In genomic region chr12:45990468-45991288, GRCh38 we compare ENCODE assay signal across 8 cellular contexts. TPM values are rescaled to one million over a fixed set of nuclear protein-coding genes. Genes with fewer than 3 reads are reported as not detected.
DNase-seq lines count a peak whose midpoint lies in the region; ATAC-seq and TF ChIP-seq lines count a peak whose summit lies in the region.

SCAF11 (minus strand) TSS chr12:45990574; CDS start chr12:45964167, 26,407 bp downstream.

- peak within 1 kb of the TSS; percentile 99 for H3K9ac ChIP-seq in PC-3 (ENCODE audit: low read length)

- H3K4me1 ChIP-seq in PC-3 (ENCODE audit: insufficient read depth, low read length) (peaks cover 21% of the 10 kb centered on the region), mucosa of descending colon (ENCODE audit: low read depth) (peaks cover 25% of the 10 kb centered on the region)

- H3K4me2 ChIP-seq in PC-3 (ENCODE audit: low read length), result peak within 1 kb of the TSS; percentile 92

- peaks cover 47% of the 10 kb centered on the region for H3K79me2 ChIP-seq in PC-3 (ENCODE audit: low read length)

- H4K20me1 ChIP-seq in PC-3 (ENCODE audit: low read length), result peaks cover 36% of the 10 kb centered on the region

- TF ChIP-seq CTCF in PC-3 (conservative IDR thresholded peaks at IDR 0.05; ENCODE audit: low read depth, low read length) (peak; percentile 94), mucosa of descending colon (IDR thresholded peaks at IDR 0.05) (peak; percentile 91)

- no TSS peak for BruUV-seq in PC-3 (replicated peaks; lab: Mats Ljungman, UMichigan)

- ATAC-seq in GM21619 (IDR thresholded peaks at IDR 0.05; ENCODE audit: unreplicated experiment), result peak; percentile 56
- peak; percentile 70 for ATAC-seq in PC-3
- peak; percentile 91 for ATAC-seq in mucosa of descending colon

- intact Hi-C loops in PC-3 (cut with micrococcal nuclease) (loop anchor here (1.0 to 10.0 kb wide), 4 partner anchors 15 to 382 kb away; partner anchors contain the start of gene SLC38A2), mucosa of descending colon (cut with DNase I, micrococcal nuclease) (no loop called here)

- H3K27me3 ChIP-seq in PC-3 (ENCODE audit: low read length), result no peaks in the 10 kb centered on the region

- H3K27ac ChIP-seq in PC-3 (ENCODE audit: low read length) (peak within 1 kb of the TSS; percentile 95), epithelial cell of prostate (peak within 1 kb of the TSS; percentile 94)

- peak; percentile 100 for DNase-seq in DMS53 treated with DMSO at 0.1 percent for 48 hours (lab: John Stamatoyannopoulos, UW; ENCODE audit: unreplicated experiment)
- DNase-seq in Jurkat, Clone E6-1 (ENCODE audit: low read depth, low spot score), result peak; percentile 99
- peak; percentile 100 for DNase-seq in PC-3
- peak; percentile 100 for DNase-seq in activated T-cell treated with anti-CD3 and anti-CD28 coated beads for 48 hours (ENCODE audit: low read depth)
- DNase-seq in epithelial cell of prostate (ENCODE audit: low read depth, low spot score), result peak; percentile 97
- DNase-seq in mucosa of descending colon, result peak; percentile 100
- DNase-seq in stimulated activated CD8-positive, alpha-beta memory T cell treated with anti-CD3 and anti-CD28 coated beads, Interleukin-4, amount 100 ng/mL, for 24 hours (ENCODE audit: low read depth), result peak; percentile 100

- H3F3A ChIP-seq in PC-3 (ENCODE audit: low read length, unreplicated experiment), result no peaks in the 10 kb centered on the region

- CTCF ChIA-PET in PC-3 (lab: Charles Lee), result interaction anchor here (0.5 to 0.8 kb wide), 4 partner anchors 65 to 1030 kb away, joined by 3 to 8 read pairs (median 4); no protein-coding TSS in a partner anchor

- peak within 1 kb of the TSS; percentile 93 for H2AFZ ChIP-seq in PC-3 (ENCODE audit: low read length)

- peaks cover 14% of the 10 kb centered on the region; the same call in 1 of the 2 replicates for H3K36me3 ChIP-seq in PC-3 (ENCODE audit: low read depth, low read length)
- no peaks in the 10 kb centered on the region for H3K36me3 ChIP-seq in mucosa of descending colon (ENCODE audit: low read depth)

- H3K9me3 ChIP-seq in PC-3 (ENCODE audit: low read length) (no peaks in the 10 kb centered on the region), mucosa of descending colon (no peaks in the 10 kb centered on the region)

- POLR2A ChIA-PET in PC-3 (lab: Charles Lee; ENCODE audit: unreplicated experiment), result no interaction called here

- H3K4me3 ChIP-seq in Jurkat, Clone E6-1 (ENCODE audit: low read length), result peak within 1 kb of the TSS; percentile 92
- peak within 1 kb of the TSS; percentile 83 for H3K4me3 ChIP-seq in PC-3 (ENCODE audit: low read length)
- peak within 1 kb of the TSS; percentile 54 for H3K4me3 ChIP-seq in mucosa of descending colon

- no peaks in the 10 kb centered on the region for H3K9me2 ChIP-seq in PC-3 (replicated peaks; ENCODE audit: low read length)

RNA-seq across cellular contexts. Expression of gene SCAF11, which starts in this region (rescaled TPM):
- 73.1 TPM for polyA plus RNA-seq in Jurkat, Clone E6-1 (2012; ENCODE audit: insufficient read depth, insufficient read length)
- total RNA-seq in PC-3 (2014; rRNA removed) (75.7 and 92.0 TPM in 2 replicates), mucosa of descending colon (100 to 1,000 TPM; 107 to 131 (median 122) TPM)

Comparison
In these comparisons a context has a peak if more than half of its experiments do, and no peak if none do; other contexts are left out.
1. Peak in every context shown above with its lines: DNase-seq, ATAC-seq, H3K4me3 ChIP-seq and H3K27ac ChIP-seq.